Comparison of ENCODE assay signal across 8 cellular contexts in genomic region chr7:26101471-26102151, GRCh38. TPM values are rescaled to one million over a fixed set of nuclear protein-coding genes. Genes with fewer than 3 reads are reported as not detected.
A peak's percentile ranks its signal among the peaks of the same experiment; 100 is the strongest.
DNase-seq lines count a peak whose midpoint lies in the region; ATAC-seq lines count a peak whose summit lies in the region.

No MANE protein-coding gene starts in this region.

- H3K27ac ChIP-seq in CD8-positive, alpha-beta memory T cell (ENCODE audit: low read depth, low read length): no peak overlapping the region

- H3K4me3 ChIP-seq in CD8-positive, alpha-beta memory T cell (ENCODE audit: low read length): no peak overlapping the region

- no peaks in the 10 kb centered on the region for H3K9me3 ChIP-seq in CD8-positive, alpha-beta memory T cell (ENCODE audit: low read length)

- peaks cover 28% of the 10 kb centered on the region for H3K4me1 ChIP-seq in CD8-positive, alpha-beta memory T cell (ENCODE audit: insufficient read depth, low read length)

- peak; percentile 59 for ATAC-seq in HG02610 (IDR thresholded peaks at IDR 0.05; ENCODE audit: unreplicated experiment)
- peak in 1 of 2 donors; percentile 52 for ATAC-seq in activated T-cell treated with anti-CD3 and anti-CD28 coated beads, Interleukin-2, amount 50 U/mL, for 72 hours (replicated peaks in 1 of 2)

- peak overlapping the region in 5 of 7 donors; percentile 12 to 61 (median 58) for H3K4me3 Mint-ChIP-seq in CD8-positive, alpha-beta memory T cell
- H3K4me3 Mint-ChIP-seq in activated T-cell treated with anti-CD3 and anti-CD28 coated beads, Interleukin-2, amount 50 U/mL, for 72 hours: peak overlapping the region; percentile 17 to 92

- no peaks in the 10 kb centered on the region for H3K36me3 Mint-ChIP-seq in CD8-positive, alpha-beta memory T cell
- no peaks in the 10 kb centered on the region for H3K36me3 Mint-ChIP-seq in activated T-cell treated with anti-CD3 and anti-CD28 coated beads, Interleukin-2, amount 50 U/mL, for 72 hours (ENCODE audit: insufficient read depth in 2 of 2)

- CTCF ChIA-PET in CD8-positive, alpha-beta memory T cell (lab: Charles Lee): interaction anchor here (1.2 to 1.6 kb wide), 2 partner anchors 10 to 11 kb away, joined by 3 to 6 read pairs; no protein-coding TSS in a partner anchor

- H3K27ac Mint-ChIP-seq in CD8-positive, alpha-beta memory T cell: peak overlapping the region in 2 of 8 donors; percentile 43 to 61
- H3K27ac Mint-ChIP-seq in activated T-cell treated with anti-CD3 and anti-CD28 coated beads, Interleukin-2, amount 50 U/mL, for 72 hours: no peak overlapping the region

- peaks cover 16 to 32% (median 26%) of the 10 kb centered on the region in 3 donors for H3K4me1 Mint-ChIP-seq in CD8-positive, alpha-beta memory T cell
- H3K4me1 Mint-ChIP-seq in activated T-cell treated with anti-CD3 and anti-CD28 coated beads, Interleukin-2, amount 50 U/mL, for 72 hours (ENCODE audit: low read depth): peaks cover 52% of the 10 kb centered on the region

- no peaks in the 10 kb centered on the region for H3K36me3 ChIP-seq in CD8-positive, alpha-beta memory T cell (ENCODE audit: insufficient read depth, low read length)

- no peak for DNase-seq in CD8-positive, alpha-beta memory T cell
- DNase-seq in activated T-cell treated with anti-CD3 and anti-CD28 coated beads, Interleukin-2, amount 50 U/mL, for 72 hours: no peak
- peak; percentile 29 for DNase-seq in midbrain (lab: John Stamatoyannopoulos, UW)
- DNase-seq in NCI-H1048 (lab: John Stamatoyannopoulos, UW): no peak
- DNase-seq in DMS53 (lab: John Stamatoyannopoulos, UW): no peak
- no peak for DNase-seq in H4 (ENCODE audit: low spot score)
- DNase-seq in HPDE6-E6E7 (ENCODE audit: extremely low spot score): no peak

- no peaks in the 10 kb centered on the region for H3K27me3 ChIP-seq in CD8-positive, alpha-beta memory T cell (ENCODE audit: insufficient read depth, low read length, poor library complexity, severe bottlenecking)

- peaks cover 0 to 5% of the 10 kb centered on the region in 2 donors for H3K27me3 Mint-ChIP-seq in CD8-positive, alpha-beta memory T cell
- H3K27me3 Mint-ChIP-seq in activated T-cell treated with anti-CD3 and anti-CD28 coated beads, Interleukin-2, amount 50 U/mL, for 72 hours (ENCODE audit: low read depth): no peaks in the 10 kb centered on the region

- POLR2A ChIA-PET in CD8-positive, alpha-beta memory T cell (lab: Charles Lee): no interaction called here

- H3K9me3 Mint-ChIP-seq in CD8-positive, alpha-beta memory T cell: no peaks in the 10 kb centered on the region
- peaks cover 0 to 1% of the 10 kb centered on the region in 2 donors for H3K9me3 Mint-ChIP-seq in activated T-cell treated with anti-CD3 and anti-CD28 coated beads, Interleukin-2, amount 50 U/mL, for 72 hours

RNA-seq across cellular contexts. Expression of gene NFE2L3, which starts 50.4 kb away (rescaled TPM):
- 10 to 100 TPM; 43.5 to 47.4 TPM for total RNA-seq in CD8-positive, alpha-beta memory T cell
- polyA plus RNA-seq in CD8-positive, alpha-beta memory T cell: 6.5 TPM
- 10 to 100 TPM; 18.5 to 22.2 TPM for total RNA-seq in activated T-cell treated with anti-CD3 and anti-CD28 coated beads, Interleukin-2, amount 50 U/mL, for 72 hours
- 34.1 and 34.9 TPM in 2 replicates for total RNA-seq in H4 (2014; rRNA removed; shearing (Covaris generic))
